8 cellular contexts compared by ENCODE assay signal in the genomic region with DNA sequence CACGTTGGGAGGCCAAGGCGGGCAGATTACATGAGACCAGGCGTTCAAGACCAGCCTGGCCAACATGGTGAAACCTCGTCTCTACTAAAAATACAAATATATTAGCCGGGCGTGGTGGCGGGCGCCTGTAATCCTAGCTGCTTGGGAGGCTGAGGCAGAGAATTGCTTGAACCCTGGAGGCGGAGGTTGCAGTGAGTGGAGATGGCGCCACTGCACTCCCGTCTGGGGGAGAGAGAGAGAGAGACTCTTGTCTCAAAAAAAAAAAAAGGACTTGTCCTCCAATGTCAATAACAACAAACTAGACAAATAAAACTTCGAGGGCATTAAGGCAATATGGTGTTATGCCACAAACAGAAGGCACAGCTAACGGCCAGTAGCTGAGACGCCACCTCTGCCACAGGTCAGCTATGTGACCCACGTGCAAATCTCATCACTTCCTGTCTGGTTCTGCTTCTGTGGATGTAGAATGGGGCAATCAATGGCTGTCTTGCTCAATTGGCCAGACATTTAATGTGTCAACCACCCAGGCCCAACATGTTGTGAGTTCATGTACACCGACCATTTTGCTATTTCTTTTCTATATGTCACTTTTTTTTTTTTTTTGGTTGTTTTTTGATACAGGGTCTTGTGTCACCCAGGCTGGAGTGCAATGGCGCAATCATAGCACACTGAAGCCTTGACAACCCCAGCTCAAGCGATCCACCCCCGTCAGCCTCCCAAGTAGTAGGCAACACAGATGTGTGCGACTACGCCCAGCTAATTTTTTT. TPM values are rescaled to one million over a fixed set of nuclear protein-coding genes. Genes with fewer than 3 reads are reported as not detected.
A peak's percentile ranks its signal among the peaks of the same experiment; 100 is the strongest.
DNase-seq lines count a peak whose midpoint lies in the region; ATAC-seq and TF ChIP-seq lines count a peak whose summit lies in the region.

No MANE protein-coding gene starts in this region.

- H3K9me3 Mint-ChIP-seq in activated CD4-positive, alpha-beta memory T cell treated with anti-CD3 and anti-CD28 coated beads for 36 hours: no peaks in the 10 kb centered on the region

- peaks cover 38% of the 10 kb centered on the region for H3K79me2 ChIP-seq in KMS-11 (ENCODE audit: insufficient read depth, low read depth)

- TF ChIP-seq CTCF in KMS-11 (conservative IDR thresholded peaks at IDR 0.05; ENCODE audit: low read depth, low read length) (no peak), fibroblast of pulmonary artery (IDR thresholded peaks at IDR 0.05; ENCODE audit: low read length, missing control alignments) (no peak), omental fat pad (IDR thresholded peaks at IDR 0.05) (no peak)

- H3K4me2 ChIP-seq in KMS-11: peak overlapping the region; percentile 80

- no peaks in the 10 kb centered on the region for H3K27me3 ChIP-seq in KMS-11 (ENCODE audit: insufficient read depth, low read depth)

- intact Hi-C loops in activated CD4-positive, alpha-beta memory T cell treated with anti-CD3 and anti-CD28 coated beads for 36 hours (cut with micrococcal nuclease): loop anchor here (1.0 to 5.0 kb wide), 3 partner anchors 107 to 325 kb away; a partner anchor contains a TSS

- no peaks in the 10 kb centered on the region for H3K36me3 ChIP-seq in KMS-11 (ENCODE audit: insufficient read depth)

- H3K27ac ChIP-seq in KMS-11: peak overlapping the region; percentile 73

- DNase-seq in GM03348 (ENCODE audit: low spot score) (peak; percentile 29), fibroblast of pulmonary artery (ENCODE audit: low read depth) (peak; percentile 80), omental fat pad (ENCODE audit: low spot score) (peak; percentile 52), D341Med (ENCODE audit: low spot score) (no peak), cerebellum (ENCODE audit: low spot score) (no peak)
- DNase-seq in activated CD4-positive, alpha-beta memory T cell treated with anti-CD3 and anti-CD28 coated beads for 36 hours: peak; percentile 52

- H3K4me3 ChIP-seq in KMS-11 (IDR thresholded peaks at IDR 0.05; ENCODE audit: insufficient read depth, low read depth, low read length) (no peak overlapping the region), fibroblast of pulmonary artery (replicated peaks; ENCODE audit: low read depth, low read length) (peak overlapping the region; percentile 91)

- peak overlapping the region; percentile 90; the same call in 1 of the 2 replicates for H3K9ac ChIP-seq in KMS-11

- H4K20me1 ChIP-seq in KMS-11 (ENCODE audit: insufficient read depth): no peaks in the 10 kb centered on the region

- POLR2A ChIA-PET in activated CD4-positive, alpha-beta memory T cell treated with anti-CD3 and anti-CD28 coated beads for 36 hours (lab: Charles Lee): interaction anchor here (0.7 to 4.3 kb wide), 18 partner anchors 8 to 1239 kb away, joined by 3 to 50 read pairs (median 4); a partner anchor contains a TSS

- H3K36me3 Mint-ChIP-seq in activated CD4-positive, alpha-beta memory T cell treated with anti-CD3 and anti-CD28 coated beads for 36 hours: peaks cover 14% of the 10 kb centered on the region

- H3K4me1 Mint-ChIP-seq in activated CD4-positive, alpha-beta memory T cell treated with anti-CD3 and anti-CD28 coated beads for 36 hours (ENCODE audit: low read depth): peaks cover 39% of the 10 kb centered on the region

- CTCF ChIA-PET in activated CD4-positive, alpha-beta memory T cell treated with anti-CD3 and anti-CD28 coated beads for 36 hours (lab: Charles Lee): interaction anchor here (0.9 to 5.7 kb wide), 7 partner anchors 24 to 212 kb away, joined by 3 to 38 read pairs (median 3); a partner anchor contains a TSS

- no peaks in the 10 kb centered on the region for H3K27me3 Mint-ChIP-seq in activated CD4-positive, alpha-beta memory T cell treated with anti-CD3 and anti-CD28 coated beads for 36 hours

- H3K4me3 Mint-ChIP-seq in activated CD4-positive, alpha-beta memory T cell treated with anti-CD3 and anti-CD28 coated beads for 36 hours: peak overlapping the region; percentile 88

- no peak for ATAC-seq in omental fat pad (ENCODE audit: low FRiP score)
- ATAC-seq in GM18870 (IDR thresholded peaks at IDR 0.05; ENCODE audit: unreplicated experiment): no peak

- H3K4me1 ChIP-seq in KMS-11 (ENCODE audit: low read depth, poor library complexity, severe bottlenecking): peaks cover 77% of the 10 kb centered on the region

- peak overlapping the region; percentile 73 for H2AFZ ChIP-seq in KMS-11 (ENCODE audit: low read depth)

- H3K27ac Mint-ChIP-seq in activated CD4-positive, alpha-beta memory T cell treated with anti-CD3 and anti-CD28 coated beads for 36 hours: peak overlapping the region; percentile 94

RNA-seq across cellular contexts. Expression of a gene that starts 0.8 kb away (rescaled TPM):
- total RNA-seq in activated CD4-positive, alpha-beta memory T cell treated with anti-CD3 and anti-CD28 coated beads for 36 hours: 10 to 100 TPM; 28.4 to 29.9 TPM
- total RNA-seq in omental fat pad (10 to 100 TPM; 40.2 to 53.0 (median 49.1) TPM), cerebellum (22.2 TPM)

RNA-seq across cellular contexts. Expression of a gene that starts 53.6 kb away (rescaled TPM):
- 10 to 100 TPM; 65.1 to 75.5 TPM for total RNA-seq in activated CD4-positive, alpha-beta memory T cell treated with anti-CD3 and anti-CD28 coated beads for 36 hours
- total RNA-seq in omental fat pad (10 to 100 TPM; 38.0 to 74.7 (median 53.6) TPM), cerebellum (75.3 TPM)

Comparison
In these comparisons a context has a peak if more than half of its experiments do, and no peak if none do; other contexts are left out.
1. DNase-seq: peak in GM03348 (single experiment), activated CD4-positive, alpha-beta memory T cell treated with anti-CD3 and anti-CD28 coated beads for 36 hours (single experiment), fibroblast of pulmonary artery (single experiment) and omental fat pad (single experiment); none in D341Med (single experiment) and cerebellum (single experiment).